In the genomic region with DNA sequence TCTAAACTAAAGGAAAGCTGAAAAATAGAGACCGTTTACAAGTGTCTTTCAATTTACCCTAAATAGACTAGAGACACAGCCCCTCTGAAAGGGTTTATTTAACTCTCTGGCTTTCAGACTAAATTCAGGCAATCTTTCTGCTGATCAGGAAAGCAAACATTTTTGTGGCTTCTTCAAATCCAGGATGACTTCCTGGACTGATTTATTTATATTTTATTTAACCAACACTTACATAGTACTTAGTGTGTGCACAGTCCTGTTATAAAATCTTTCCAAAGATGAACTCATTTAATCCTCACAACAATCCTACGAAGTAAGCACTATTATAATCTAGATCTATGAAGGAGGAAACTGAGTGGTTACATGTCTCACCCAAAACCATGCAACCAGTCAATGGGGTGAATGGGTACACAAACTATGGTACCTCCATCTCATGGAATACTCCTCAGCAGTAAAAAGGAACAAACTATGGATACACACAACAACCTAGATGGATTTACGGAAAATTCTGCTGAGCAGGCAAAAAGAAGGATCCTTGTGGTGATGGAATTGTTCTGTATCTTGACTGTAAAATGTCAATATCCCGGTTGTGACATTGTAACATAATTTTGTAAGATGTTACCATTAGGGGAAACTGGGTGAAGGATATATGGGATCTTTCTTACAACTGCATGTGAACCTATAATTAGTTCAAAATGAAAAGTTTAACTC, we compare ENCODE assay signal across 20 cellular contexts.
"Had no signal": no experiment of that assay in that cellular context is flagged by ENCODE, and none has a peak within 500 bp of the region (broad histone marks: within the 10 kb centered on the region; RNA-seq: fewer than 3 reads in every experiment).

No MANE protein-coding gene starts in this region.

- H3K4me1 ChIP-seq: adrenal gland, thyroid gland had no signal

- H3K27ac ChIP-seq: adrenal gland, cardiac muscle cell, epithelial cell of prostate, thyroid gland had no signal

- H3K36me3 ChIP-seq: adrenal gland, cardiac muscle cell, thyroid gland had no signal

- FAIRE-seq: kidney, TTC549 had no signal

- ATAC-seq: activated CD4-positive, alpha-beta T cell treated with anti-CD3 and anti-CD28 coated beads for 36 hours; left lobe of liver; WTC11 had no signal

- H3K27me3 ChIP-seq: adrenal gland, cardiac muscle cell, thyroid gland had no signal

- DNase-seq: activated CD4-positive, alpha-beta T cell treated with anti-CD3 and anti-CD28 coated beads for 36 hours; activated CD4-positive, alpha-beta T cell treated with anti-CD3 and anti-CD28 coated beads, Interleukin-2, amount 50 U/mL, for 48 hours; activated gamma-delta T cell; adrenal gland; foreskin melanocyte; glutamatergic neuron; hippocampal formation; kidney; midbrain; nephron progenitor cell; nucleus accumbens; posterior cingulate gyrus; stimulated activated CD8-positive, alpha-beta memory T cell treated with anti-CD3 and anti-CD28 coated beads, Interleukin-4, amount 100 ng/mL, for 48 hours; stimulated activated naive CD4-positive, alpha-beta T cell; thyroid gland had no signal

- H3K4me3 ChIP-seq: adrenal gland, cardiac muscle cell, thyroid gland had no signal

- H3K9me3 ChIP-seq: adrenal gland, thyroid gland had no signal
